ENCODE assay signal across 8 cellular contexts in genomic region chr11:118171274-118172062, GRCh38. TPM values are rescaled to one million over a fixed set of nuclear protein-coding genes. Genes with fewer than 3 reads are reported as not detected.
A peak's percentile ranks its signal among the peaks of the same experiment; 100 is the strongest.
DNase-seq lines count a peak whose midpoint lies in the region; ATAC-seq and TF ChIP-seq lines count a peak whose summit lies in the region.

No MANE protein-coding gene starts in this region.

- peak; percentile 89 for DNase-seq in D341Med (ENCODE audit: low spot score)
- peak; percentile 34 for DNase-seq in RPMI7951 (ENCODE audit: low read depth)
- DNase-seq in foreskin fibroblast: peak; percentile 21 to 79
- DNase-seq in neuronal stem cell (ENCODE audit: low spot score): peak; percentile 80
- DNase-seq in stromal cell of bone marrow (ENCODE audit: low read depth): peak; percentile 25
- no peak for DNase-seq in OCI-M2 (lab: John Stamatoyannopoulos, UW; ENCODE audit: unreplicated experiment)

- peak overlapping the region; percentile 47 for H3K14ac ChIP-seq in neuronal stem cell (ENCODE audit: low read length)

- peak overlapping the region; percentile 5 for H2AK5ac ChIP-seq in neuronal stem cell (ENCODE audit: low read depth, low read length)

- peaks cover 37% of the 10 kb centered on the region for H3K4me1 ChIP-seq in HUES6 (ENCODE audit: control insufficient read depth, insufficient read depth, low read length)
- H3K4me1 ChIP-seq in neuronal stem cell (ENCODE audit: control insufficient read depth in 2 of 2, insufficient read depth in 1 of 2, low read depth in 1 of 2, low read length in 2 of 2): peaks cover 0 to 15% of the 10 kb centered on the region in 2 donors

- no CpG with 5 or more reads among the region's 29 CpGs for WGBS in neuronal stem cell (ENCODE audit: extremely low coverage in 2 of 2, insufficient read length in 2 of 2, insufficient replicate concordance in 1 of 2), 2 donors

- no peak overlapping the region for H4K8ac ChIP-seq in neuronal stem cell (ENCODE audit: low read depth, low read length)

- H2BK120ac ChIP-seq in neuronal stem cell (ENCODE audit: low read depth, low read length): no peak overlapping the region

- peak overlapping the region; percentile 44 for H3K23ac ChIP-seq in neuronal stem cell (ENCODE audit: low read depth, low read length, poor library complexity)

- H2BK5ac ChIP-seq in neuronal stem cell (ENCODE audit: low read length): no peak overlapping the region

- no peak overlapping the region for H2BK15ac ChIP-seq in neuronal stem cell (ENCODE audit: low read length)

- H3K4me3 ChIP-seq in HUES6 (ENCODE audit: low read depth, low read length) (peak overlapping the region; percentile 67), foreskin fibroblast (ENCODE audit: low read depth in 1 of 2, low read length in 2 of 2) (no peak overlapping the region), neuronal stem cell (ENCODE audit: low read length in 2 of 2) (no peak overlapping the region)

- H3K79me1 ChIP-seq in neuronal stem cell (ENCODE audit: low read depth, low read length): no peaks in the 10 kb centered on the region

- H3K4ac ChIP-seq in neuronal stem cell (ENCODE audit: low read length): no peak overlapping the region

- H2AFZ ChIP-seq in neuronal stem cell (ENCODE audit: low read length): peak overlapping the region; percentile 58

- ATAC-seq in activated T-helper 17 cell treated with anti-CD3 and anti-CD28 coated beads, Interleukin-2, amount 50 U/mL, for 72 hours (replicated peaks): peak; percentile 95

- H3K4me1 Mint-ChIP-seq in activated T-helper 17 cell treated with anti-CD3 and anti-CD28 coated beads, Interleukin-2, amount 50 U/mL, for 72 hours: no peaks in the 10 kb centered on the region

- H3K4me3 Mint-ChIP-seq in activated T-helper 17 cell treated with anti-CD3 and anti-CD28 coated beads, Interleukin-2, amount 50 U/mL, for 72 hours: no peak overlapping the region

- TF ChIP-seq CTCF in foreskin fibroblast (IDR thresholded peaks at IDR 0.05; ENCODE audit: low read depth, low read length): peak; percentile 80

- H3K36me3 ChIP-seq in HUES6 (ENCODE audit: control insufficient read depth, insufficient read depth, low read length): no peaks in the 10 kb centered on the region
- H3K36me3 ChIP-seq in neuronal stem cell (replicated peaks in 1 of 2; ENCODE audit: control insufficient read depth in 2 of 2, insufficient read depth in 2 of 2, low read length in 2 of 2): no peaks in the 10 kb centered on the region

- H3K9me3 Mint-ChIP-seq in activated T-helper 17 cell treated with anti-CD3 and anti-CD28 coated beads, Interleukin-2, amount 50 U/mL, for 72 hours: no peaks in the 10 kb centered on the region

- H2BK12ac ChIP-seq in neuronal stem cell (ENCODE audit: low read length): no peak overlapping the region

- H3K27me3 Mint-ChIP-seq in activated T-helper 17 cell treated with anti-CD3 and anti-CD28 coated beads, Interleukin-2, amount 50 U/mL, for 72 hours: peaks cover 5% of the 10 kb centered on the region

- H3K9ac ChIP-seq in HUES6 (ENCODE audit: low read length) (no peak overlapping the region), neuronal stem cell (ENCODE audit: low read depth, low read length, poor library complexity) (no peak overlapping the region)

- no peaks in the 10 kb centered on the region for H3K36me3 Mint-ChIP-seq in activated T-helper 17 cell treated with anti-CD3 and anti-CD28 coated beads, Interleukin-2, amount 50 U/mL, for 72 hours (ENCODE audit: low read depth)

- H3K9me3 ChIP-seq in HUES6 (ENCODE audit: control insufficient read depth, insufficient read depth, low read depth, low read length) (no peaks in the 10 kb centered on the region), neuronal stem cell (replicated peaks in 1 of 2; ENCODE audit: control insufficient read depth in 2 of 2, insufficient read depth in 1 of 2, low read depth in 1 of 2, low read length in 2 of 2) (no peaks in the 10 kb centered on the region)

- H4K91ac ChIP-seq in neuronal stem cell (ENCODE audit: low read depth, low read length, poor library complexity): no peak overlapping the region

- H3K27ac Mint-ChIP-seq in activated T-helper 17 cell treated with anti-CD3 and anti-CD28 coated beads, Interleukin-2, amount 50 U/mL, for 72 hours: no peak overlapping the region

- H3K27me3 ChIP-seq in HUES6 (ENCODE audit: control insufficient read depth, insufficient read depth, low read length) (peaks cover 88% of the 10 kb centered on the region), neuronal stem cell (ENCODE audit: control insufficient read depth in 3 of 3, insufficient read depth in 3 of 3, low read depth in 1 of 3, low read length in 3 of 3) (peaks cover 0 to 91% (median 46%) of the 10 kb centered on the region in 3 experiments)

- H3K18ac ChIP-seq in neuronal stem cell (ENCODE audit: low read length): peak overlapping the region; percentile 35

- H3K27ac ChIP-seq in HUES6 (ENCODE audit: low read depth, low read length): no peak overlapping the region
- no peak overlapping the region for H3K27ac ChIP-seq in neuronal stem cell (replicated peaks; ENCODE audit: low read length)

- peak overlapping the region; percentile 46 for H3K4me2 ChIP-seq in neuronal stem cell (ENCODE audit: insufficient read depth, low read length, poor library complexity, severe bottlenecking)

RNA-seq across cellular contexts. Expression of gene SCN2B, which starts 5.0 kb away (rescaled TPM):
- total RNA-seq in RPMI7951 (2014; rRNA removed; shearing (Covaris generic)): not detected in 2 replicates
- total RNA-seq in activated T-helper 17 cell treated with anti-CD3 and anti-CD28 coated beads, Interleukin-2, amount 50 U/mL, for 72 hours: under 1 TPM in 1 of 2 donors, not detected in 1; 0.11 TPM
- polyA plus RNA-seq in neuronal stem cell (2013, experiment 1 of 2): 0.14 TPM
- polyA plus RNA-seq in neuronal stem cell (2013, experiment 2 of 2): 0.14 TPM

RNA-seq across cellular contexts. Expression of gene SCN4B, which starts 18.8 kb away (rescaled TPM):
- total RNA-seq in RPMI7951 (2014; rRNA removed; shearing (Covaris generic)): 0.10 TPM in 1 of 2 replicates, not detected in the other
- 1 to 10 TPM in 1 of 2 donors, under 1 TPM in 1; 0.09 to 3.3 TPM for total RNA-seq in activated T-helper 17 cell treated with anti-CD3 and anti-CD28 coated beads, Interleukin-2, amount 50 U/mL, for 72 hours
- polyA plus RNA-seq in neuronal stem cell (2013, experiment 1 of 2): 1.0 TPM
- polyA plus RNA-seq in neuronal stem cell (2013, experiment 2 of 2): 0.97 TPM

RNA-seq across cellular contexts. Expression of gene JAML, which starts 53.3 kb away (rescaled TPM):
- total RNA-seq in RPMI7951 (2014; rRNA removed; shearing (Covaris generic)): not detected in 2 replicates
- total RNA-seq in activated T-helper 17 cell treated with anti-CD3 and anti-CD28 coated beads, Interleukin-2, amount 50 U/mL, for 72 hours: 100 to 1,000 TPM in 1 of 2 donors, 10 to 100 TPM in 1; 74.0 to 276 TPM
- 0.03 TPM for polyA plus RNA-seq in neuronal stem cell (2013, experiment 1 of 2)
- not detected for polyA plus RNA-seq in neuronal stem cell (2013, experiment 2 of 2)

Comparison
In these comparisons a context has a peak if more than half of its experiments do, and no peak if none do; other contexts are left out.
1. RNA of gene JAML, which starts 53.3 kb away (total RNA-seq): 74.0 to 276 TPM in activated T-helper 17 cell treated with anti-CD3 and anti-CD28 coated beads, Interleukin-2, amount 50 U/mL, for 72 hours; not detected in RPMI7951; every median in the first group is over 10 times any median in the second.